In genomic region chr5:87116821-87117512, GRCh38 we compare ENCODE assay signal across 11 cellular contexts.
DNase-seq lines count a peak whose midpoint lies in the region; ATAC-seq, FAIRE-seq and TF ChIP-seq lines count a peak whose summit lies in the region.
"Had no signal": no experiment of that assay in that cellular context is flagged by ENCODE, and none has a peak within 500 bp of the region (broad histone marks: within the 10 kb centered on the region; RNA-seq: fewer than 3 reads in every experiment).

No MANE protein-coding gene starts in this region.

- FAIRE-seq in frontal cortex (lab: Jason Lieb, UNC), result no peak

- peak; percentile 87 for ATAC-seq in GM18870 (IDR thresholded peaks at IDR 0.05; ENCODE audit: unreplicated experiment)
- ATAC-seq in GM21576 (IDR thresholded peaks at IDR 0.05; ENCODE audit: unreplicated experiment), result peak; percentile 88
- peak; percentile 71 for ATAC-seq in HG03457 (IDR thresholded peaks at IDR 0.05; ENCODE audit: unreplicated experiment)
- no peak for ATAC-seq in CD8-positive, alpha-beta T cell

- no peaks in the 10 kb centered on the region for H3K9me3 Mint-ChIP-seq in CD8-positive, alpha-beta T cell

- H3K4me3 Mint-ChIP-seq in CD8-positive, alpha-beta T cell, result no peak overlapping the region

- DNase-seq in fibroblast of mammary gland (ENCODE audit: low read depth), result peak; percentile 23
- DNase-seq in DMS 273 treated with DMSO at 0.1 percent for 48 hours (lab: John Stamatoyannopoulos, UW), result no peak
- no peak for DNase-seq in NCI-H82 (lab: John Stamatoyannopoulos, UW)
- no peak for DNase-seq in CD8-positive, alpha-beta T cell
- DNase-seq in frontal cortex (ENCODE audit: low spot score in 2 of 2), result no peak
- DNase-seq: hippocampal formation; NK-92 treated with Interleukin-12 subunit alpha and Interleukin-12 subunit beta, amount 100 ng/mL, for 24 hours had no signal

- H3K27me3 ChIP-seq in CD8-positive, alpha-beta T cell (ENCODE audit: insufficient read depth, low read length), result no peaks in the 10 kb centered on the region

- TF ChIP-seq CTCF in fibroblast of mammary gland (conservative IDR thresholded peaks at IDR 0.05; ENCODE audit: control insufficient read depth, insufficient read depth, low read depth, low read length), result no peak
- TF ChIP-seq CTCF in CD8-positive, alpha-beta T cell (IDR thresholded peaks at IDR 0.05), result no peak

- no peaks in the 10 kb centered on the region for H3K36me3 ChIP-seq in CD8-positive, alpha-beta T cell (ENCODE audit: insufficient read depth, low read length)

- CTCF ChIA-PET in CD8-positive, alpha-beta T cell (lab: Charles Lee), result interaction anchor here (0.7 to 1.0 kb wide), 2 partner anchors 48 to 65 kb away, joined by 3 to 4 read pairs; no protein-coding TSS in a partner anchor

- peaks cover 32% of the 10 kb centered on the region for H3K4me1 Mint-ChIP-seq in CD8-positive, alpha-beta T cell (ENCODE audit: low read depth)

- H3K36me3 Mint-ChIP-seq in CD8-positive, alpha-beta T cell, result no peaks in the 10 kb centered on the region

- no peak overlapping the region for H3K27ac Mint-ChIP-seq in CD8-positive, alpha-beta T cell

- no peak overlapping the region for H3K4me3 ChIP-seq in fibroblast of mammary gland (ENCODE audit: control insufficient read depth, low read depth, low read length)
- H3K4me3 ChIP-seq in CD8-positive, alpha-beta T cell (ENCODE audit: low read depth, low read length), result no peak overlapping the region
- H3K4me3 ChIP-seq: skin epidermis had no signal

- H3K27me3 Mint-ChIP-seq in CD8-positive, alpha-beta T cell (ENCODE audit: low read depth), result no peaks in the 10 kb centered on the region

- intact Hi-C loops in CD8-positive, alpha-beta T cell (cut with DNase I, micrococcal nuclease), result no loop called here

- H3K4me1 ChIP-seq in CD8-positive, alpha-beta T cell (ENCODE audit: insufficient read depth, low read length), result peaks cover 21% of the 10 kb centered on the region

- no peak overlapping the region for H3K27ac ChIP-seq in CD8-positive, alpha-beta T cell (ENCODE audit: low read depth, low read length)
- H3K27ac ChIP-seq: skin epidermis had no signal

- POLR2A ChIA-PET in CD8-positive, alpha-beta T cell (lab: Charles Lee), result interaction anchor here (0.5 to 1.5 kb wide), 3 partner anchors 11 to 105 kb away, joined by 3 to 6 read pairs (median 3); no protein-coding TSS in a partner anchor

- no peaks in the 10 kb centered on the region for H3K9me3 ChIP-seq in CD8-positive, alpha-beta T cell (ENCODE audit: low read length)
